Comparison of ENCODE assay signal across 2 cellular contexts in genomic region chr17:46063239-46063638, GRCh38.
TF ChIP-seq lines count a peak whose summit lies in the region.

No MANE protein-coding gene starts in this region.

TF ChIP-seq in A549, 52 proteins besides CTCF, POLR2A, EP300 and RAD21 (continued from another document):
- TF ChIP-seq NPAS2 (CRISPR knock-in tag; IDR thresholded peaks at IDR 0.05; ENCODE audit: borderline replicate concordance) (no peak), JUNB (IDR thresholded peaks at IDR 0.05) (no peak)
TF ChIP-seq in A549: peak in this region for 4.

TF ChIP-seq in GM12878, 131 proteins besides CTCF, POLR2A, EP300 and RAD21 (continued from another document):
- no peak for TF ChIP-seq USF2 (IDR thresholded peaks at IDR 0.05; ENCODE audit: borderline replicate concordance, low read depth, low read length)
- TF ChIP-seq CHD2 (IDR thresholded peaks at IDR 0.05; ENCODE audit: borderline replicate concordance, low read depth, low read length) = no peak
- no peak for TF ChIP-seq SMC3 (IDR thresholded peaks at IDR 0.05; ENCODE audit: borderline replicate concordance, low read length)
- no peak for TF ChIP-seq PAX5 (IDR thresholded peaks at IDR 0.05; ENCODE audit: borderline replicate concordance, low read depth, low read length)
